In the genomic region with DNA sequence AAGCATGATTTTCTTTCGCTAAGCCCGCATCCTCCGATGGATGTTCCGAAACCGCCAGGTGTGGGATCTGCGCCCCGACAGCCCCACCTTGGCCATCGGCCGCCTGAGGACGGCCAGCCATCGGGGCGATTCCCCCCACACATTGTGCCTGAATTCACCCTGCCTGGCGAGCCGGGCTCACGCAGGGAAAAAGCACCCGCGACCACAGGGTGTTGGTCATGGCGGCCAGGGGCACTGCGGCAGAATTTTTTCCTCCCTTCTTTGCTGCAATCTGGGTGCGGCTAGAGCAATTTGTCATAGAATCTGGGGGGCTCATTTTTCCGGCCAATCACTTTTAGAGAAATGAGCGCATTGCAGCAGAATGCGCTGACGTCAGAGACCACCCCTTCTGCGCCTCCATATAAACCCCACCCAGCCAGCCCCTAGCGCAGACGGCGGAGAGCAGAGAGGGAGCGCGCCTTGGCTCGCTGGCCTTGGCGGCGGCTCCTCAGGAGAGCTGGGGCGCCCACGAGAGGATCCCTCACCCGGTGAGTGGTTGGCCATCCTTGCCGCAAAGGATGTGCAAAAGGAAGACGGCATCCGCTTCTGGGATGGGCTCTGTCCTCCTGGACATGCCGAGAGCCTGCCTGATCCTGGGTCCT, we compare ENCODE assay signal across 10 cellular contexts. TPM values are rescaled to one million over a fixed set of nuclear protein-coding genes. Genes with fewer than 3 reads are reported as not detected.
DNase-seq lines count a peak whose midpoint lies in the region; ATAC-seq and TF ChIP-seq lines count a peak whose summit lies in the region.
"Had no signal": no experiment of that assay in that cellular context is flagged by ENCODE, and none has a peak within 500 bp of the region (broad histone marks: within the 10 kb centered on the region; RNA-seq: fewer than 3 reads in every experiment).

A gene (plus strand): TSS at position 428 of the 641 bp plus-strand sequence.

- intact Hi-C loops in PC-3 (cut with micrococcal nuclease): no loop called here

- peak; percentile 22 for DNase-seq in BJ (ENCODE audit: low read depth)
- no peak for DNase-seq in glomerular endothelial cell (ENCODE audit: extremely low read depth, low read depth, low spot score)
- no peak for DNase-seq in renal cortical epithelial cell (ENCODE audit: low read depth)
- no peak for DNase-seq in NCI-H1694 (lab: John Stamatoyannopoulos, UW)
- no peak for DNase-seq in NCI-H345 treated with DMSO at 0.1 percent for 48 hours (lab: John Stamatoyannopoulos, UW; ENCODE audit: unreplicated experiment)
- DNase-seq in PC-3: no peak
- DNase-seq: NCI-H774 had no signal

- H3K27me3 ChIP-seq in BJ (ENCODE audit: control insufficient read depth, insufficient read depth, low read length): no peaks in the 10 kb centered on the region
- no peaks in the 10 kb centered on the region for H3K27me3 ChIP-seq in PC-3 (ENCODE audit: low read length)

- no peaks in the 10 kb centered on the region for H3K9me2 ChIP-seq in PC-3 (replicated peaks; ENCODE audit: low read length)

- BruUV-seq in PC-3 (replicated peaks; lab: Mats Ljungman, UMichigan): no TSS peak

- H4K20me1 ChIP-seq in PC-3 (ENCODE audit: low read length): no peaks in the 10 kb centered on the region

- H3K4me2 ChIP-seq in PC-3 (ENCODE audit: low read length): no peak within 1 kb of the TSS

- H3K79me2 ChIP-seq in PC-3 (ENCODE audit: low read length): no peaks in the 10 kb centered on the region

- H3K4me3 ChIP-seq in BJ (ENCODE audit: low read depth, low read length) (peak within 1 kb of the TSS; percentile 82), WI38 (ENCODE audit: low read depth, low read length) (peak within 1 kb of the TSS; percentile 79), PC-3 (ENCODE audit: low read length) (no peak within 1 kb of the TSS)

- H3F3A ChIP-seq in PC-3 (ENCODE audit: low read length, unreplicated experiment): no peaks in the 10 kb centered on the region

- no peaks in the 10 kb centered on the region for H3K9me3 ChIP-seq in PC-3 (ENCODE audit: low read length)

- CTCF ChIA-PET in BJ (lab: Yijun Ruan, JAX): interaction anchor here (1.0 to 1.4 kb wide), 4 partner anchors 111 to 448 kb away, joined by 3 read pairs; no protein-coding TSS in a partner anchor
- CTCF ChIA-PET in PC-3 (lab: Charles Lee): no interaction called here

- ATAC-seq in PC-3 (no peak), HG03159 (IDR thresholded peaks at IDR 0.05; ENCODE audit: unreplicated experiment) (no peak)

- H3K9ac ChIP-seq in PC-3 (ENCODE audit: low read length): no peak within 1 kb of the TSS

- no peak within 1 kb of the TSS for H2AFZ ChIP-seq in PC-3 (ENCODE audit: low read length)

- TF ChIP-seq CTCF in BJ (IDR thresholded peaks at IDR 0.05; ENCODE audit: insufficient read depth, low read depth, low read length) (no peak), WI38 (IDR thresholded peaks at IDR 0.05; ENCODE audit: low read depth, low read length) (no peak), PC-3 (conservative IDR thresholded peaks at IDR 0.05; ENCODE audit: low read depth, low read length) (no peak)

- peaks cover 2% of the 10 kb centered on the region for H3K36me3 ChIP-seq in BJ (ENCODE audit: control insufficient read depth, insufficient read depth, low read length)
- H3K36me3 ChIP-seq in PC-3 (ENCODE audit: low read depth, low read length): no peaks in the 10 kb centered on the region

- H3K27ac ChIP-seq in PC-3 (ENCODE audit: low read length): no peak within 1 kb of the TSS

- H3K4me1 ChIP-seq in PC-3 (ENCODE audit: insufficient read depth, low read length): no peaks in the 10 kb centered on the region

- POLR2A ChIA-PET in BJ (lab: Charles Lee) (interaction anchor here (0.6 to 1.3 kb wide), 3 partner anchors 141 to 149 kb away, joined by 3 to 13 read pairs (median 4); no protein-coding TSS in a partner anchor), PC-3 (lab: Charles Lee; ENCODE audit: unreplicated experiment) (no interaction called here)

RNA-seq across cellular contexts. Expression of the gene that starts here (rescaled TPM):
- 191 and 234 TPM in 2 replicates for polyA plus RNA-seq in BJ (2011; rRNA removed)
- polyA minus RNA-seq in BJ (2011; rRNA and poly(A)+ RNA removed): 38.4 and 52.7 TPM in 2 replicates
- total RNA-seq in glomerular endothelial cell: 134 and 219 TPM in 2 replicates
- total RNA-seq in renal cortical epithelial cell: 0.69 and 14.3 TPM in 2 replicates
- not detected in 2 replicates for total RNA-seq in PC-3 (2014; rRNA removed)
- total RNA-seq: activated T-helper 2 cell treated with anti-CD3 and anti-CD28 coated beads, Interferon-gamma antibody, Interleukin-2, Interleukin-4, amounts not matched to agents 10 μg/mL and 5 μg/mL and 100 μg/mL, durations not matched to agents 14 hours and 24 hours and 36 hours had no signal
